Comparison of ENCODE assay signal across 9 cellular contexts in genomic region chr7:100612730-100613446, GRCh38. TPM values are rescaled to one million over a fixed set of nuclear protein-coding genes. Genes with fewer than 3 reads are reported as not detected.
DNase-seq lines count a peak whose midpoint lies in the region; ATAC-seq, FAIRE-seq and TF ChIP-seq lines count a peak whose summit lies in the region.
"Had no signal": no experiment of that assay in that cellular context is flagged by ENCODE, and none has a peak within 500 bp of the region (broad histone marks: within the 10 kb centered on the region; RNA-seq: fewer than 3 reads in every experiment).

No MANE protein-coding gene starts in this region.

- H3K27me3 ChIP-seq in GM12878 (replicated peaks in 1 of 2; ENCODE audit: control insufficient read depth in 2 of 2, insufficient read depth in 2 of 2, low read length in 1 of 2) (peaks cover 0 to 3% of the 10 kb centered on the region in 2 experiments; a peak in 2 of 4 replicates), liver (ENCODE audit: control insufficient read depth in 4 of 4, insufficient read depth in 4 of 4, low read length in 3 of 4) (no peaks in the 10 kb centered on the region), tibial nerve (no peaks in the 10 kb centered on the region)

- CTCF ChIA-PET in GM12878 (lab: Yijun Ruan, JAX): interaction anchor here (0.6 to 6.6 kb wide), 19 partner anchors 10 to 239 kb away, joined by 3 to 35 read pairs (median 3); partner anchors contain the start of genes FBXO24, LRCH4, PCOLCE and POP7

- peak overlapping the region; percentile 100 for H3K4me2 ChIP-seq in GM12878 (ENCODE audit: control insufficient read depth, insufficient read depth)

- peak overlapping the region; percentile 88 for H3K9ac ChIP-seq in GM12878 (ENCODE audit: control insufficient read depth, insufficient read depth, low read length)
- peak overlapping the region; percentile 24 to 67 for H3K9ac ChIP-seq in liver (ENCODE audit: low read depth in 1 of 2, low read length in 2 of 2)

- BruUV-seq in GM12878 (replicated peaks; lab: Mats Ljungman, UMichigan): no TSS peak

- SMC1A ChIA-PET in GM12878 (lab: Charles Lee; ENCODE audit: uncharacterized antibody, unreplicated experiment): interaction anchor here (0.6 to 2.4 kb wide), 8 partner anchors 14 to 148 kb away, joined by 3 to 10 read pairs (median 4); partner anchors contain the start of genes FBXO24, LRCH4 and POP7

- TF ChIP-seq EP300 in GM12878 (IDR thresholded peaks at IDR 0.05; ENCODE audit: borderline replicate concordance in 1 of 2, control insufficient read depth in 1 of 2, low read depth in 2 of 2, low read length in 2 of 2): no peak
- TF ChIP-seq EP300 in tibial nerve (IDR thresholded peaks at IDR 0.05): no peak

- TF ChIP-seq RAD21 in GM12878 (IDR thresholded peaks at IDR 0.05; ENCODE audit: insufficient read depth, low read depth, low read length): 0 out of 2 replicates have a peak, but pooled peaks have one; percentile 6
- TF ChIP-seq RAD21 in liver (IDR thresholded peaks at IDR 0.05): no peak

- H3K9me3 ChIP-seq in GM12878 (replicated peaks; ENCODE audit: control insufficient read depth, insufficient read depth, low read length) (no peaks in the 10 kb centered on the region), liver (ENCODE audit: control insufficient read depth in 4 of 4, low read length in 3 of 4) (no peaks in the 10 kb centered on the region), tibial nerve (no peaks in the 10 kb centered on the region)

- peak; percentile 9; the same call in 2 of the 3 replicates for ATAC-seq in GM12878

- H2AFZ ChIP-seq in GM12878 (ENCODE audit: control insufficient read depth, low read depth, low read length): peak overlapping the region; percentile 79

- TF ChIP-seq POLR2A in GM12878 (IDR thresholded peaks at IDR 0.05; ENCODE audit: low read depth, low read length): no peak
- no peak for TF ChIP-seq POLR2A in tibial nerve (IDR thresholded peaks at IDR 0.05)

- H3K4me3 ChIP-seq in GM12878 (peak overlapping the region; percentile 75), liver (ENCODE audit: low read depth in 1 of 3, low read length in 3 of 3) (peak overlapping the region; percentile 29 to 68 (median 67)), tibial nerve (peak overlapping the region; percentile 53 to 85 (median 60))

- TF ChIP-seq CTCF in GM13977 (IDR thresholded peaks at IDR 0.05; ENCODE audit: extremely low read depth, insufficient read depth, missing control alignments): peak; percentile 23
- TF ChIP-seq CTCF in GM12878 (IDR thresholded peaks at IDR 0.05 in 2 of 3, conservative IDR thresholded peaks at IDR 0.05 in 1 of 3; ENCODE audit: control insufficient read depth in 2 of 3, extremely low read depth in 1 of 3, insufficient read depth in 1 of 3, low read depth in 3 of 3, low read length in 3 of 3): 0 out of 6 replicates have a peak, but pooled peaks of 2 of the 3 experiments have one; percentile 2 to 5
- no peak for TF ChIP-seq CTCF in liver (IDR thresholded peaks at IDR 0.05; ENCODE audit: low read depth, low read length, missing input control)
- peak in 1 of 5 experiments; percentile 9 for TF ChIP-seq CTCF in tibial nerve (IDR thresholded peaks at IDR 0.05)

- under 1% methylated on average over 26 of the region's 29 CpGs for WGBS in GM12878 (ENCODE audit: insufficient coverage, insufficient replicate concordance, low lambda C conversion rate, missing lambda C conversion rate)
- 8% methylated on average over 29 of the region's 29 CpGs for WGBS in liver
- WGBS in tibial nerve, 2 donors: 1 to 7% methylated on average over 11 to 20 of the region's 29 CpGs

- in situ Hi-C loops in GM13977 (cut with MboI; ENCODE audit: low pct_unique_long_range_greater_than_20kb, low sequenced_read_pairs, unreplicated experiment): no loop called here
- in situ Hi-C loops in GM12878 (cut with MboI): no loop called here

- FAIRE-seq in GM12878 (lab: Jason Lieb, UNC): no peak

- intact Hi-C loops in GM12878 (cut with micrococcal nuclease; ENCODE audit: unreplicated experiment): loop anchor here (2.0 to 5.0 kb wide), 2 partner anchors 60 to 84 kb away; partner anchors contain the start of gene GNB2

- no peaks in the 10 kb centered on the region for H3K79me2 ChIP-seq in GM12878 (ENCODE audit: control insufficient read depth, insufficient read depth, low read length)

- POLR2A ChIA-PET in GM12878 (lab: Charles Lee): interaction anchor here (0.6 to 2.2 kb wide), 17 partner anchors 9 to 779 kb away, joined by 3 to 28 read pairs (median 4); partner anchors contain the start of genes AGFG2, FBXO24, GNB2 and LRCH4

- no peak for DNase-seq in GM13977 (ENCODE audit: low spot score)
- DNase-seq in LHCN-M2 (ENCODE audit: low read depth): peak; percentile 13
- DNase-seq in GM12878 (ENCODE audit: low read depth, low spot score): no peak
- DNase-seq in tibial nerve (ENCODE audit: low spot score in 2 of 2): peak in 1 of 2 donors; percentile 9
- DNase-seq in SW 1271 (lab: John Stamatoyannopoulos, UW): no peak
- DNase-seq in NCI-H128 (lab: John Stamatoyannopoulos, UW; ENCODE audit: unreplicated experiment): no peak
- DNase-seq in epidermal melanocyte (ENCODE audit: insufficient read length, low spot score): no peak

- peaks cover 5% of the 10 kb centered on the region for H3K4me1 ChIP-seq in GM12878 (ENCODE audit: control insufficient read depth, insufficient read depth, low read length)
- peaks cover 3 to 19% (median 14%) of the 10 kb centered on the region in 4 donors for H3K4me1 ChIP-seq in liver (ENCODE audit: control insufficient read depth in 4 of 4, insufficient read depth in 4 of 4, low read length in 3 of 4)
- peaks cover 0 to 22% (median 9%) of the 10 kb centered on the region in 4 donors for H3K4me1 ChIP-seq in tibial nerve

- H4K20me1 ChIP-seq in GM12878 (ENCODE audit: control insufficient read depth, insufficient read depth): no peaks in the 10 kb centered on the region

- RAD21 ChIA-PET in GM12878 (lab: Charles Lee; ENCODE audit: unreplicated experiment): interaction anchor here (0.7 to 2.2 kb wide), 13 partner anchors 17 to 190 kb away, joined by 3 to 15 read pairs (median 3); partner anchors contain the start of genes FBXO24, LRCH4 and POP7

- peak overlapping the region; percentile 97; the same call in 1 of the 2 replicates for H3K27ac ChIP-seq in GM12878 (ENCODE audit: control insufficient read depth, insufficient read depth)
- H3K27ac ChIP-seq in liver (ENCODE audit: low read depth in 1 of 2, low read length in 2 of 2): peak overlapping the region in 1 of 2 donors; percentile 97
- H3K27ac ChIP-seq in tibial nerve: peak overlapping the region; percentile 94 to 96 (median 95)

- H3K36me3 ChIP-seq in GM12878 (ENCODE audit: control insufficient read depth in 2 of 2, insufficient read depth in 2 of 2, low read length in 1 of 2) (no peaks in the 10 kb centered on the region), liver (ENCODE audit: control insufficient read depth in 4 of 4, insufficient read depth in 3 of 4, low read depth in 1 of 4, low read length in 3 of 4) (no peaks in the 10 kb centered on the region), tibial nerve (peaks cover 0 to 28% (median 0%) of the 10 kb centered on the region in 3 donors)

RNA-seq across cellular contexts. Expression of gene MOSPD3, which starts 0.5 kb away (rescaled TPM):
- total RNA-seq in LHCN-M2 (2014; rRNA removed) (15.8 and 21.5 TPM in 2 replicates), GM12878 (2014; rRNA removed) (4.4 and 6.7 TPM in 2 replicates), GM12878 (2014; rRNA removed; fragmentation: Illumina TruSeq; extraction: Trizol) (1.8 and 2.6 TPM in 2 replicates), GM12878 (2021) (7.7 and 7.8 TPM in 2 replicates), liver (1 to 10 TPM; 3.5 to 6.3 TPM), tibial nerve (10 to 100 TPM in 3 of 4 donors, 1 to 10 TPM in 1; 9.4 to 31.2 (median 24.3) TPM)
- polyA plus RNA-seq in LHCN-M2 (2012): 39.9 TPM
- 2.1 and 2.3 TPM in 2 replicates for total RNA-seq in GM12878 (2013; cell fraction: nucleolus; rRNA removed)
- 4.1 TPM for polyA plus RNA-seq in GM12878 (2011; ENCODE audit: low read depth)
- polyA plus RNA-seq in GM12878 (2011; rRNA removed) (0.71 and 1.7 TPM in 2 replicates), GM12878 (2014; fragmentation: Illumina TruSeq; extraction: Trizol) (1.2 and 2.9 TPM in 2 replicates), GM12878 (2014; fragmentation: Nextera tagmentation; extraction: Ambion mirVana) (1 to 10 TPM in 1 of 2 experiments, under 1 TPM in 1; 0.61 to 1.2 TPM), GM12878 (2014; rRNA removed) (5.3 and 9.0 TPM in 2 replicates), GM12878 (2016; fragmentation: Nextera tagmentation; extraction: Ambion mirVana) (10 to 100 TPM in 1 of 2 experiments, 1 to 10 TPM in 1; 9.3 to 13.6 TPM), liver (10 to 100 TPM; 10.8 to 15.7 TPM)
- polyA plus RNA-seq in GM12878 (2011; cell fraction: cytosol; rRNA removed): 2.7 and 3.3 TPM in 2 replicates
- polyA plus RNA-seq in GM12878 (2011; cell fraction: nucleus; rRNA removed): 8.5 and 8.7 TPM in 2 replicates
- 11.0 and 11.9 TPM in 2 replicates for polyA plus RNA-seq in GM12878 (2012)
- polyA minus RNA-seq in GM12878 (2011; rRNA and poly(A)+ RNA removed): 0.29 and 2.3 TPM in 2 replicates
- 1.4 and 2.8 TPM in 2 replicates for polyA minus RNA-seq in GM12878 (2011; cell fraction: cytosol; rRNA and poly(A)+ RNA removed)
- 2.3 and 3.0 TPM in 2 replicates for polyA minus RNA-seq in GM12878 (2011; cell fraction: nucleus; rRNA and poly(A)+ RNA removed)

RNA-seq across cellular contexts. Expression of gene PCOLCE, which starts 10.7 kb away (rescaled TPM):
- 4.7 and 5.2 TPM in 2 replicates for total RNA-seq in LHCN-M2 (2014; rRNA removed)
- 5.1 TPM for polyA plus RNA-seq in LHCN-M2 (2012)
- 1.6 TPM in 1 of 2 replicates, not detected in the other for total RNA-seq in GM12878 (2013; cell fraction: nucleolus; rRNA removed)
- 0.85 and 0.87 TPM in 2 replicates for total RNA-seq in GM12878 (2014; rRNA removed)
- total RNA-seq in GM12878 (2014; rRNA removed; fragmentation: Illumina TruSeq; extraction: Trizol): 0.32 and 0.40 TPM in 2 replicates
- total RNA-seq in GM12878 (2021): 2.5 and 3.4 TPM in 2 replicates
- 1.1 TPM for polyA plus RNA-seq in GM12878 (2011; ENCODE audit: low read depth)
- 0.56 and 0.88 TPM in 2 replicates for polyA plus RNA-seq in GM12878 (2011; rRNA removed)
- polyA plus RNA-seq in GM12878 (2011; cell fraction: cytosol; rRNA removed): 1.1 and 1.4 TPM in 2 replicates
- polyA plus RNA-seq in GM12878 (2011; cell fraction: nucleus; rRNA removed): 8.6 and 9.6 TPM in 2 replicates
- 4.3 and 5.7 TPM in 2 replicates for polyA plus RNA-seq in GM12878 (2012)
- 0.57 and 1.0 TPM in 2 replicates for polyA plus RNA-seq in GM12878 (2014; fragmentation: Illumina TruSeq; extraction: Trizol)
- under 1 TPM; 0.27 to 0.45 TPM for polyA plus RNA-seq in GM12878 (2014; fragmentation: Nextera tagmentation; extraction: Ambion mirVana)
- polyA plus RNA-seq in GM12878 (2014; rRNA removed): 2.2 and 2.9 TPM in 2 replicates
- polyA plus RNA-seq in GM12878 (2016; fragmentation: Nextera tagmentation; extraction: Ambion mirVana): 1 to 10 TPM; 1.8 to 2.7 TPM
- polyA minus RNA-seq in GM12878 (2011; rRNA and poly(A)+ RNA removed): 0.36 TPM in 1 of 2 replicates, not detected in the other
- not detected in 2 replicates for polyA minus RNA-seq in GM12878 (2011; cell fraction: cytosol; rRNA and poly(A)+ RNA removed)
- 1.8 and 2.7 TPM in 2 replicates for polyA minus RNA-seq in GM12878 (2011; cell fraction: nucleus; rRNA and poly(A)+ RNA removed)
- 10 to 100 TPM in 1 of 2 donors, 1 to 10 TPM in 1; 6.7 to 13.1 TPM for total RNA-seq in liver
- 10 to 100 TPM; 10.4 to 38.2 TPM for polyA plus RNA-seq in liver
- total RNA-seq in tibial nerve: 100 to 1,000 TPM in 3 of 4 donors, 10 to 100 TPM in 1; 55.9 to 155 (median 125) TPM

RNA-seq across cellular contexts. Expression of gene FBXO24, which starts 26.8 kb away (rescaled TPM):
- total RNA-seq in LHCN-M2 (2014; rRNA removed): 0.38 and 0.92 TPM in 2 replicates
- 0.22 TPM for polyA plus RNA-seq in LHCN-M2 (2012)
- total RNA-seq in GM12878 (2013; cell fraction: nucleolus; rRNA removed): 1.7 and 2.4 TPM in 2 replicates
- total RNA-seq in GM12878 (2014; rRNA removed): 0.11 and 0.16 TPM in 2 replicates
- total RNA-seq in GM12878 (2014; rRNA removed; fragmentation: Illumina TruSeq; extraction: Trizol): 0.23 and 0.31 TPM in 2 replicates
- not detected in 2 replicates for total RNA-seq in GM12878 (2021)
- not detected for polyA plus RNA-seq in GM12878 (2011; ENCODE audit: low read depth)
- 0.78 and 0.96 TPM in 2 replicates for polyA plus RNA-seq in GM12878 (2011; rRNA removed)
- 0.74 and 0.88 TPM in 2 replicates for polyA plus RNA-seq in GM12878 (2011; cell fraction: cytosol; rRNA removed)
- polyA plus RNA-seq in GM12878 (2011; cell fraction: nucleus; rRNA removed): 2.2 and 2.8 TPM in 2 replicates
- 0.09 and 0.48 TPM in 2 replicates for polyA plus RNA-seq in GM12878 (2012)
- polyA plus RNA-seq in GM12878 (2014; fragmentation: Illumina TruSeq; extraction: Trizol): 0.24 TPM in 1 of 2 replicates, not detected in the other
- not detected for polyA plus RNA-seq in GM12878 (2014; fragmentation: Nextera tagmentation; extraction: Ambion mirVana)
- 0.30 and 0.60 TPM in 2 replicates for polyA plus RNA-seq in GM12878 (2014; rRNA removed)
- under 1 TPM in 1 of 2 experiments, not detected in 1; 0.19 TPM for polyA plus RNA-seq in GM12878 (2016; fragmentation: Nextera tagmentation; extraction: Ambion mirVana)
- polyA minus RNA-seq in GM12878 (2011; rRNA and poly(A)+ RNA removed): 1.2 and 2.0 TPM in 2 replicates
- polyA minus RNA-seq in GM12878 (2011; cell fraction: cytosol; rRNA and poly(A)+ RNA removed): not detected in 2 replicates
- 0.73 and 1.2 TPM in 2 replicates for polyA minus RNA-seq in GM12878 (2011; cell fraction: nucleus; rRNA and poly(A)+ RNA removed)
- 1 to 10 TPM in 1 of 2 donors, under 1 TPM in 1; 0.67 to 1.3 TPM for total RNA-seq in liver
- under 1 TPM; 0.25 to 0.32 TPM for polyA plus RNA-seq in liver
- 1 to 10 TPM in 1 of 4 donors, under 1 TPM in 2, not detected in 1; 0.30 to 2.2 (median 0.84) TPM for total RNA-seq in tibial nerve
- total RNA-seq: temporal lobe had no signal

RNA-seq across cellular contexts. Expression of gene LRCH4, which starts 27.0 kb away (rescaled TPM):
- total RNA-seq in LHCN-M2 (2014; rRNA removed): 81.4 and 92.0 TPM in 2 replicates
- 23.2 TPM for polyA plus RNA-seq in LHCN-M2 (2012)
- total RNA-seq in GM12878 (2013; cell fraction: nucleolus; rRNA removed): 63.4 and 80.4 TPM in 2 replicates
- total RNA-seq in GM12878 (2014; rRNA removed): 38.1 and 41.9 TPM in 2 replicates
- total RNA-seq in GM12878 (2014; rRNA removed; fragmentation: Illumina TruSeq; extraction: Trizol): 10.9 and 11.9 TPM in 2 replicates
- total RNA-seq in GM12878 (2021): 82.6 and 96.7 TPM in 2 replicates
- polyA plus RNA-seq in GM12878 (2011; ENCODE audit: low read depth): 11.7 TPM
- 7.6 and 15.4 TPM in 2 replicates for polyA plus RNA-seq in GM12878 (2011; rRNA removed)
- 17.3 and 25.9 TPM in 2 replicates for polyA plus RNA-seq in GM12878 (2011; cell fraction: cytosol; rRNA removed)
- 141 and 178 TPM in 2 replicates for polyA plus RNA-seq in GM12878 (2011; cell fraction: nucleus; rRNA removed)
- polyA plus RNA-seq in GM12878 (2012): 29.9 and 33.1 TPM in 2 replicates
- 2.7 and 10.8 TPM in 2 replicates for polyA plus RNA-seq in GM12878 (2014; fragmentation: Illumina TruSeq; extraction: Trizol)
- 1 to 10 TPM in 1 of 2 experiments, under 1 TPM in 1; 0.58 to 1.7 TPM for polyA plus RNA-seq in GM12878 (2014; fragmentation: Nextera tagmentation; extraction: Ambion mirVana)
- polyA plus RNA-seq in GM12878 (2014; rRNA removed): 68.0 and 84.2 TPM in 2 replicates
- polyA plus RNA-seq in GM12878 (2016; fragmentation: Nextera tagmentation; extraction: Ambion mirVana): 10 to 100 TPM; 41.4 to 64.0 TPM
- polyA minus RNA-seq in GM12878 (2011; rRNA and poly(A)+ RNA removed): 9.2 and 21.5 TPM in 2 replicates
- 10.2 and 24.1 TPM in 2 replicates for polyA minus RNA-seq in GM12878 (2011; cell fraction: cytosol; rRNA and poly(A)+ RNA removed)
- polyA minus RNA-seq in GM12878 (2011; cell fraction: nucleus; rRNA and poly(A)+ RNA removed): 31.4 and 55.1 TPM in 2 replicates
- total RNA-seq in liver: 10 to 100 TPM in 1 of 2 donors, 1 to 10 TPM in 1; 8.2 to 25.8 TPM
- 10 to 100 TPM in 1 of 2 donors, 1 to 10 TPM in 1; 9.1 to 16.9 TPM for polyA plus RNA-seq in liver
- total RNA-seq in tibial nerve: 100 to 1,000 TPM; 135 to 174 (median 170) TPM

RNA-seq across cellular contexts. Expression of gene TFR2, which starts 28.5 kb away (rescaled TPM):
- total RNA-seq in LHCN-M2 (2014; rRNA removed): 1.3 TPM in 2 replicates
- 0.34 TPM for polyA plus RNA-seq in LHCN-M2 (2012)
- total RNA-seq in GM12878 (2013; cell fraction: nucleolus; rRNA removed): 1.1 and 1.5 TPM in 2 replicates
- 2.3 and 2.9 TPM in 2 replicates for total RNA-seq in GM12878 (2014; rRNA removed)
- total RNA-seq in GM12878 (2014; rRNA removed; fragmentation: Illumina TruSeq; extraction: Trizol): 0.67 and 0.69 TPM in 2 replicates
- 4.2 and 7.2 TPM in 2 replicates for total RNA-seq in GM12878 (2021)
- polyA plus RNA-seq in GM12878 (2011; ENCODE audit: low read depth): 2.8 TPM
- polyA plus RNA-seq in GM12878 (2011; rRNA removed): 0.07 and 0.30 TPM in 2 replicates
- polyA plus RNA-seq in GM12878 (2011; cell fraction: cytosol; rRNA removed): 0.21 and 0.35 TPM in 2 replicates
- polyA plus RNA-seq in GM12878 (2011; cell fraction: nucleus; rRNA removed): 1.5 and 1.8 TPM in 2 replicates
- 2.8 and 3.4 TPM in 2 replicates for polyA plus RNA-seq in GM12878 (2012)
- polyA plus RNA-seq in GM12878 (2014; fragmentation: Illumina TruSeq; extraction: Trizol): 0.90 and 1.5 TPM in 2 replicates
- under 1 TPM; 0.32 to 0.33 TPM for polyA plus RNA-seq in GM12878 (2014; fragmentation: Nextera tagmentation; extraction: Ambion mirVana)
- polyA plus RNA-seq in GM12878 (2014; rRNA removed): 3.3 and 4.7 TPM in 2 replicates
- polyA plus RNA-seq in GM12878 (2016; fragmentation: Nextera tagmentation; extraction: Ambion mirVana): 1 to 10 TPM; 2.2 to 2.8 TPM
- polyA minus RNA-seq in GM12878 (2011; rRNA and poly(A)+ RNA removed): 0.66 TPM in 1 of 2 replicates, not detected in the other
- not detected in 2 replicates for polyA minus RNA-seq in GM12878 (2011; cell fraction: cytosol; rRNA and poly(A)+ RNA removed)
- 0.10 and 0.24 TPM in 2 replicates for polyA minus RNA-seq in GM12878 (2011; cell fraction: nucleus; rRNA and poly(A)+ RNA removed)
- 100 to 1,000 TPM; 276 to 358 TPM for total RNA-seq in liver
- polyA plus RNA-seq in liver: 100 to 1,000 TPM; 354 to 663 TPM
- total RNA-seq in tibial nerve: 1 to 10 TPM in 1 of 4 donors, not detected in 3; 2.1 TPM
